Comparison of ENCODE assay signal across 17 cellular contexts in genomic region chr4:15349426-15349825, GRCh38.
DNase-seq lines count a peak whose midpoint lies in the region; ATAC-seq and TF ChIP-seq lines count a peak whose summit lies in the region.
"Had no signal": no experiment of that assay in that cellular context is flagged by ENCODE, and none has a peak within 500 bp of the region (broad histone marks: within the 10 kb centered on the region; RNA-seq: fewer than 3 reads in every experiment).

No MANE protein-coding gene starts in this region.

- CTCF ChIA-PET in activated CD8-positive, alpha-beta T cell treated with anti-CD3 and anti-CD28 coated beads for 36 hours (lab: Charles Lee): interaction anchor here (0.9 kb wide), 1 partner anchor 108 kb away, joined by 4 read pairs; no protein-coding TSS in a partner anchor
- CTCF ChIA-PET in activated CD8-positive, alpha-beta T cell treated with anti-CD3 and anti-CD28 coated beads, Interleukin-2, amount 10 ng/mL, durations not matched to agents 7 days and 5 days (lab: Charles Lee): interaction anchor here (1.0 to 2.3 kb wide), 2 partner anchors 47 to 108 kb away, joined by 4 to 5 read pairs; no protein-coding TSS in a partner anchor

- TF ChIP-seq CTCF in activated CD8-positive, alpha-beta T cell treated with anti-CD3 and anti-CD28 coated beads for 36 hours (IDR thresholded peaks at IDR 0.05): no peak
- no peak for TF ChIP-seq CTCF in type B pancreatic cell (conservative IDR thresholded peaks at IDR 0.05)

- no peak overlapping the region for H3K27ac Mint-ChIP-seq in activated CD8-positive, alpha-beta T cell treated with anti-CD3 and anti-CD28 coated beads for 36 hours
- H3K27ac Mint-ChIP-seq in activated CD8-positive, alpha-beta T cell treated with anti-CD3 and anti-CD28 coated beads, Interleukin-2, amount 10 ng/mL, durations not matched to agents 7 days and 5 days: no peak overlapping the region
- peak overlapping the region; percentile 17 for H3K27ac Mint-ChIP-seq in type B pancreatic cell
- H3K27ac Mint-ChIP-seq: progenitor cell of endocrine pancreas had no signal

- POLR2A ChIA-PET in activated CD8-positive, alpha-beta T cell treated with anti-CD3 and anti-CD28 coated beads for 36 hours (lab: Charles Lee): interaction anchor here (0.6 kb wide), 1 partner anchor 10 kb away, joined by 3 read pairs; no protein-coding TSS in a partner anchor
- POLR2A ChIA-PET in activated CD8-positive, alpha-beta T cell treated with anti-CD3 and anti-CD28 coated beads, Interleukin-2, amount 10 ng/mL, durations not matched to agents 7 days and 5 days (lab: Charles Lee): no interaction called here

- peak; percentile 80 for ATAC-seq in activated CD8-positive, alpha-beta T cell treated with anti-CD3 and anti-CD28 coated beads for 36 hours
- no peak for ATAC-seq in activated CD8-positive, alpha-beta T cell treated with anti-CD3 and anti-CD28 coated beads, Interleukin-2, amount 10 ng/mL, durations not matched to agents 7 days and 5 days
- ATAC-seq: gastrocnemius medialis had no signal

- H3K27me3 ChIP-seq in adipocyte (replicated peaks; ENCODE audit: control insufficient read depth, insufficient read depth, low read length): peaks cover 7% of the 10 kb centered on the region
- H3K27me3 ChIP-seq: gastrocnemius medialis, upper lobe of left lung had no signal

- H3K4me1 ChIP-seq in adipocyte (ENCODE audit: control insufficient read depth, insufficient read depth, low read length): no peaks in the 10 kb centered on the region
- H3K4me1 ChIP-seq: gastrocnemius medialis had no signal

- H3K4me3 ChIP-seq in adipocyte (ENCODE audit: low read length): no peak overlapping the region
- H3K4me3 ChIP-seq: gastrocnemius medialis, upper lobe of left lung had no signal

- H3K4me3 Mint-ChIP-seq in activated CD8-positive, alpha-beta T cell treated with anti-CD3 and anti-CD28 coated beads for 36 hours: no peak overlapping the region
- H3K4me3 Mint-ChIP-seq in activated CD8-positive, alpha-beta T cell treated with anti-CD3 and anti-CD28 coated beads, Interleukin-2, amount 10 ng/mL, durations not matched to agents 7 days and 5 days: no peak overlapping the region
- peak overlapping the region; percentile 18 for H3K4me3 Mint-ChIP-seq in type B pancreatic cell
- H3K4me3 Mint-ChIP-seq: CD8-positive, alpha-beta memory T cell had no signal

- intact Hi-C loops in activated CD8-positive, alpha-beta T cell treated with anti-CD3 and anti-CD28 coated beads for 36 hours (cut with micrococcal nuclease): no loop called here

- no peak overlapping the region for H3K9ac ChIP-seq in adipocyte (ENCODE audit: low read length)

- peaks cover 8% of the 10 kb centered on the region for H3K4me1 Mint-ChIP-seq in activated CD8-positive, alpha-beta T cell treated with anti-CD3 and anti-CD28 coated beads for 36 hours (ENCODE audit: low read depth)
- peaks cover 9% of the 10 kb centered on the region for H3K4me1 Mint-ChIP-seq in activated CD8-positive, alpha-beta T cell treated with anti-CD3 and anti-CD28 coated beads, Interleukin-2, amount 10 ng/mL, durations not matched to agents 7 days and 5 days (ENCODE audit: low read depth)
- H3K4me1 Mint-ChIP-seq in type B pancreatic cell (ENCODE audit: unreplicated experiment): peaks cover 40% of the 10 kb centered on the region

- no peak for DNase-seq in activated CD8-positive, alpha-beta T cell treated with anti-CD3 and anti-CD28 coated beads for 36 hours
- no peak for DNase-seq in activated CD8-positive, alpha-beta T cell treated with anti-CD3 and anti-CD28 coated beads, Interleukin-2, amount 10 ng/mL, durations not matched to agents 7 days and 5 days
- DNase-seq in adipocyte (ENCODE audit: low read depth): peak; percentile 69
- DNase-seq in myocyte (ENCODE audit: low read depth): peak; percentile 7
- DNase-seq in type B pancreatic cell (ENCODE audit: extremely low spot score, unreplicated experiment): no peak
- DNase-seq in CD1c-positive myeloid dendritic cell (ENCODE audit: extremely low spot score): no peak
- DNase-seq in NCI-H748 (lab: John Stamatoyannopoulos, UW; ENCODE audit: unreplicated experiment): no peak
- DNase-seq in amygdala (lab: John Stamatoyannopoulos, UW): no peak
- DNase-seq: activated CD8-positive, alpha-beta memory T cell treated with anti-CD3 and anti-CD28 coated beads for 24 hours; activated gamma-delta T cell treated with Interleukin-2 at 50 U/mL for 16 hours; CD8-positive, alpha-beta memory T cell; gastrocnemius medialis; midbrain; NCI-H1105 treated with DMSO at 0.1 percent for 48 hours; OCI-M1; upper lobe of left lung had no signal

- no peaks in the 10 kb centered on the region for H3K36me3 ChIP-seq in adipocyte (ENCODE audit: control insufficient read depth, insufficient read depth, low read length, severe bottlenecking)
- H3K36me3 ChIP-seq: gastrocnemius medialis, upper lobe of left lung had no signal

- H3K36me3 Mint-ChIP-seq in activated CD8-positive, alpha-beta T cell treated with anti-CD3 and anti-CD28 coated beads for 36 hours (ENCODE audit: low read depth): no peaks in the 10 kb centered on the region
- H3K36me3 Mint-ChIP-seq in activated CD8-positive, alpha-beta T cell treated with anti-CD3 and anti-CD28 coated beads, Interleukin-2, amount 10 ng/mL, durations not matched to agents 7 days and 5 days (ENCODE audit: low read depth): no peaks in the 10 kb centered on the region
- H3K36me3 Mint-ChIP-seq in type B pancreatic cell: no peaks in the 10 kb centered on the region
- H3K36me3 Mint-ChIP-seq: CD8-positive, alpha-beta memory T cell had no signal

- no peaks in the 10 kb centered on the region for H3K9me3 ChIP-seq in adipocyte (ENCODE audit: control insufficient read depth, low read length)
- H3K9me3 ChIP-seq: gastrocnemius medialis, upper lobe of left lung had no signal

- no peaks in the 10 kb centered on the region for H3K27me3 Mint-ChIP-seq in activated CD8-positive, alpha-beta T cell treated with anti-CD3 and anti-CD28 coated beads for 36 hours
- peaks cover 4% of the 10 kb centered on the region for H3K27me3 Mint-ChIP-seq in activated CD8-positive, alpha-beta T cell treated with anti-CD3 and anti-CD28 coated beads, Interleukin-2, amount 10 ng/mL, durations not matched to agents 7 days and 5 days (ENCODE audit: low read depth)
- no peaks in the 10 kb centered on the region for H3K27me3 Mint-ChIP-seq in type B pancreatic cell

- H3K9me3 Mint-ChIP-seq in activated CD8-positive, alpha-beta T cell treated with anti-CD3 and anti-CD28 coated beads for 36 hours: no peaks in the 10 kb centered on the region
- H3K9me3 Mint-ChIP-seq in activated CD8-positive, alpha-beta T cell treated with anti-CD3 and anti-CD28 coated beads, Interleukin-2, amount 10 ng/mL, durations not matched to agents 7 days and 5 days (ENCODE audit: insufficient read depth): no peaks in the 10 kb centered on the region
- peaks cover 5% of the 10 kb centered on the region for H3K9me3 Mint-ChIP-seq in type B pancreatic cell
- H3K9me3 Mint-ChIP-seq: CD8-positive, alpha-beta memory T cell had no signal

Comparison
In these comparisons a context has a peak if more than half of its experiments do, and no peak if none do; other contexts are left out.
1. DNase-seq: peak in adipocyte (single experiment) and myocyte (single experiment); none in activated CD8-positive, alpha-beta T cell treated with anti-CD3 and anti-CD28 coated beads for 36 hours (single experiment), activated CD8-positive, alpha-beta T cell treated with anti-CD3 and anti-CD28 coated beads, Interleukin-2, amount 10 ng/mL, durations not matched to agents 7 days and 5 days (single experiment), type B pancreatic cell (single experiment), CD1c-positive myeloid dendritic cell (single experiment), NCI-H748 (single experiment) and amygdala (0 of 56).